1 cellular context compared by ENCODE assay signal in the genomic region with DNA sequence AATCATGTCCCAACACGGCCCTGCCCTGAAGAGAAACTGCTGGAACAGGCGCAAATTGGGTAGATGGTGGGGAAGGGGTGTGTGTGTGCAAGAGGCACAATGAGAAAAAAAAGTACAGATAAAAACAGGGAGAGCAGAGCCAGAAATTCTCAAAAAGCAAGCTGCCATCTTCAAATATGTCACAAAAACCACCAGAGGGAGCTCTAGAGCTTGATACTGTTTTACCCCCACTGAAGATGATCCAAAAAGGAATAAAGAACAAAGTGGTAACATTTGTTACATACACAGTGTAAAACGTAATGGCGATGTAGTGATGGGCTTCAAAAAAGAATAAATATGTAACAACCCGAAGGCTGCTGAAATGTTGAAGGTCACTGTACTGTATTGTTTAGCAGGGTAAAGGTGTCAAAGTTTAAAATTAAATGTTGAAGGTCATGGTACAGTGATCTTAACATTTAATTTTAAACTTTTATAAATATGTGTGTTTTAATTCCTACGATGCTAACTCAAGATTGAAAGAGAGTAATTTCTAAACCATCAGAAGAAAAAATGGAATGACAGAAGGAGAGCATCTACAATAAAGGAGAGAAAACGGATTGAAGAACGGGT.
TF ChIP-seq lines count a peak whose summit lies in the region.

No MANE protein-coding gene starts in this region.

TF ChIP-seq in SK-N-SH, 30 proteins besides CTCF, POLR2A, EP300 and RAD21 (continued from another document):
- TF ChIP-seq, protein P1, sequence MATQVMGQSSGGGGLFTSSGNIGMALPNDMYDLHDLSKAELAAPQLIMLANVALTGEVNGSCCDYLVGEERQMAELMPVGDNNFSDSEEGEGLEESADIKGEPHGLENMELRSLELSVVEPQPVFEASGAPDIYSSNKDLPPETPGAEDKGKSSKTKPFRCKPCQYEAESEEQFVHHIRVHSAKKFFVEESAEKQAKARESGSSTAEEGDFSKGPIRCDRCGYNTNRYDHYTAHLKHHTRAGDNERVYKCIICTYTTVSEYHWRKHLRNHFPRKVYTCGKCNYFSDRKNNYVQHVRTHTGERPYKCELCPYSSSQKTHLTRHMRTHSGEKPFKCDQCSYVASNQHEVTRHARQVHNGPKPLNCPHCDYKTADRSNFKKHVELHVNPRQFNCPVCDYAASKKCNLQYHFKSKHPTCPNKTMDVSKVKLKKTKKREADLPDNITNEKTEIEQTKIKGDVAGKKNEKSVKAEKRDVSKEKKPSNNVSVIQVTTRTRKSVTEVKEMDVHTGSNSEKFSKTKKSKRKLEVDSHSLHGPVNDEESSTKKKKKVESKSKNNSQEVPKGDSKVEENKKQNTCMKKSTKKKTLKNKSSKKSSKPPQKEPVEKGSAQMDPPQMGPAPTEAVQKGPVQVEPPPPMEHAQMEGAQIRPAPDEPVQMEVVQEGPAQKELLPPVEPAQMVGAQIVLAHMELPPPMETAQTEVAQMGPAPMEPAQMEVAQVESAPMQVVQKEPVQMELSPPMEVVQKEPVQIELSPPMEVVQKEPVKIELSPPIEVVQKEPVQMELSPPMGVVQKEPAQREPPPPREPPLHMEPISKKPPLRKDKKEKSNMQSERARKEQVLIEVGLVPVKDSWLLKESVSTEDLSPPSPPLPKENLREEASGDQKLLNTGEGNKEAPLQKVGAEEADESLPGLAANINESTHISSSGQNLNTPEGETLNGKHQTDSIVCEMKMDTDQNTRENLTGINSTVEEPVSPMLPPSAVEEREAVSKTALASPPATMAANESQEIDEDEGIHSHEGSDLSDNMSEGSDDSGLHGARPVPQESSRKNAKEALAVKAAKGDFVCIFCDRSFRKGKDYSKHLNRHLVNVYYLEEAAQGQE (IDR thresholded peaks at IDR 0.05; ENCODE audit: low read depth, low read length) = no peak
- TF ChIP-seq CHD2 (IDR thresholded peaks at IDR 0.05; ENCODE audit: low read length, partially characterized antibody) (no peak), SIN3A (IDR thresholded peaks at IDR 0.05; ENCODE audit: borderline replicate concordance, low read depth, low read length) (no peak), MEF2A (IDR thresholded peaks at IDR 0.05; ENCODE audit: borderline replicate concordance, low read depth) (no peak), RFX5 (IDR thresholded peaks at IDR 0.05; ENCODE audit: low read length) (no peak), RCOR1 (IDR thresholded peaks at IDR 0.05; ENCODE audit: low read length) (no peak), TEAD4 (IDR thresholded peaks at IDR 0.05; ENCODE audit: borderline replicate concordance, insufficient read depth) (no peak), NFIC (IDR thresholded peaks at IDR 0.05; ENCODE audit: borderline replicate concordance) (no peak)
- TF ChIP-seq, protein P2, sequence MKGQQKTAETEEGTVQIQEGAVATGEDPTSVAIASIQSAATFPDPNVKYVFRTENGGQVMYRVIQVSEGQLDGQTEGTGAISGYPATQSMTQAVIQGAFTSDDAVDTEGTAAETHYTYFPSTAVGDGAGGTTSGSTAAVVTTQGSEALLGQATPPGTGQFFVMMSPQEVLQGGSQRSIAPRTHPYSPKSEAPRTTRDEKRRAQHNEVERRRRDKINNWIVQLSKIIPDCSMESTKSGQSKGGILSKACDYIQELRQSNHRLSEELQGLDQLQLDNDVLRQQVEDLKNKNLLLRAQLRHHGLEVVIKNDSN (IDR thresholded peaks at IDR 0.05; ENCODE audit: borderline replicate concordance, low read depth) = no peak
